16 cellular contexts compared by ENCODE assay signal in the genomic region with DNA sequence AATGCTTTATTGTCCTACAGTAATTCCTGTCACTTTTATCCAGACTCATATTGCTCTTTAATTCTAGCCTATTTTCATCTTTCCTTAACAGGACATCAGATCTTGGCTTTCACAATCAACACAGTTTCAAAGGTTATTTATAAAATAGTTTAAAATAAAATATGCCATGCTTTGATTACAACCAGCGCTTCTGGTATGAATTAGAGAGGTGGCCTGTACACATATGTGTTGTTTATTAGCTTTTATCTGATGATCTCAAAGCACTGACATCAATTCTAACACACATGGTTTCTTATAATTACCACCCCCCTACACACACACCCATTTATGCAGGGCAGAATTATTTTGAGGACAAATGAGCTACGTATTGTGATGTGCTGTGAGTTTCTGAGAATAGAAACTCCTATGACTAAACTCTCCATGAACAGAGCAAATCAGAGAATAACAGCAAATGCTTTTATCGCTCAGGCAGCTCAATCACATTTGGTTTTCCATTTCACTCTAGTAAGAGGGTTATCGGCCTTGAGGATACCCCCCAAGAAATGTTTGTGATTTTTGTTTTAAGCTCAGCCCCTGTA. TPM values are rescaled to one million over a fixed set of nuclear protein-coding genes. Genes with fewer than 3 reads are reported as not detected.
DNase-seq lines count a peak whose midpoint lies in the region; ATAC-seq, FAIRE-seq and TF ChIP-seq lines count a peak whose summit lies in the region.
"Had no signal": no experiment of that assay in that cellular context is flagged by ENCODE, and none has a peak within 500 bp of the region (broad histone marks: within the 10 kb centered on the region; RNA-seq: fewer than 3 reads in every experiment).

No MANE protein-coding gene starts in this region.

- peak overlapping the region; percentile 95 for H3K27ac Mint-ChIP-seq in activated T-helper 1 cell treated with anti-CD3 and anti-CD28 coated beads, Interleukin-12 subunit alpha, Interleukin-12 subunit beta, Interleukin-2, Interleukin-4 antibody, amounts not matched to agents 30 ng/mL and 10 ng/mL and 1 ng/mL, durations not matched to agents 14 hours and 24 hours and 36 hours

- intact Hi-C loops in activated T-helper 1 cell treated with anti-CD3 and anti-CD28 coated beads, Interleukin-12 subunit alpha, Interleukin-12 subunit beta, Interleukin-2, Interleukin-4 antibody, amounts not matched to agents 30 ng/mL and 10 ng/mL and 1 ng/mL, durations not matched to agents 14 hours and 24 hours and 36 hours (cut with micrococcal nuclease) = loop anchor here (1.0 to 5.0 kb wide), 6 partner anchors 8 to 132 kb away; partner anchors contain the start of gene RCSD1
- intact Hi-C loops in thyroid gland (cut with DNase I) = no loop called here

- no peak overlapping the region for H3K27ac ChIP-seq in small intestine (ENCODE audit: low read depth in 1 of 2, low read length in 1 of 2)
- no peak overlapping the region for H3K27ac ChIP-seq in thyroid gland
- H3K27ac ChIP-seq: neutrophil, vagina had no signal

- H3K4me1 ChIP-seq in small intestine (ENCODE audit: control insufficient read depth in 2 of 2, insufficient read depth in 1 of 2, low read depth in 1 of 2, low read length in 1 of 2) (no peaks in the 10 kb centered on the region), thyroid gland (no peaks in the 10 kb centered on the region)
- H3K4me1 ChIP-seq: vagina had no signal

- no peaks in the 10 kb centered on the region for H3K9me3 Mint-ChIP-seq in activated T-cell treated with anti-CD3 and anti-CD28 coated beads, Interleukin-2, amount 50 U/mL, for 4 hours
- no peaks in the 10 kb centered on the region for H3K9me3 Mint-ChIP-seq in activated T-helper 1 cell treated with anti-CD3 and anti-CD28 coated beads, Interleukin-12 subunit alpha, Interleukin-12 subunit beta, Interleukin-2, Interleukin-4 antibody, amounts not matched to agents 30 ng/mL and 10 ng/mL and 1 ng/mL, durations not matched to agents 14 hours and 24 hours and 36 hours

- no peak overlapping the region for H3K4me3 ChIP-seq in small intestine (ENCODE audit: low read depth in 1 of 2, low read length in 2 of 2)
- H3K4me3 ChIP-seq in thyroid gland (replicated peaks in 1 of 3) = no peak overlapping the region
- H3K4me3 ChIP-seq: lung, vagina had no signal

- peaks cover 50% of the 10 kb centered on the region for H3K36me3 Mint-ChIP-seq in activated T-cell treated with anti-CD3 and anti-CD28 coated beads, Interleukin-2, amount 50 U/mL, for 4 hours (ENCODE audit: insufficient read depth)
- peaks cover 63% of the 10 kb centered on the region for H3K36me3 Mint-ChIP-seq in activated T-helper 1 cell treated with anti-CD3 and anti-CD28 coated beads, Interleukin-12 subunit alpha, Interleukin-12 subunit beta, Interleukin-2, Interleukin-4 antibody, amounts not matched to agents 30 ng/mL and 10 ng/mL and 1 ng/mL, durations not matched to agents 14 hours and 24 hours and 36 hours (ENCODE audit: low read depth)

- peaks cover 99% of the 10 kb centered on the region for H3K4me1 Mint-ChIP-seq in activated T-cell treated with anti-CD3 and anti-CD28 coated beads, Interleukin-2, amount 50 U/mL, for 4 hours (ENCODE audit: low read depth)
- peaks cover 99% of the 10 kb centered on the region for H3K4me1 Mint-ChIP-seq in activated T-helper 1 cell treated with anti-CD3 and anti-CD28 coated beads, Interleukin-12 subunit alpha, Interleukin-12 subunit beta, Interleukin-2, Interleukin-4 antibody, amounts not matched to agents 30 ng/mL and 10 ng/mL and 1 ng/mL, durations not matched to agents 14 hours and 24 hours and 36 hours (ENCODE audit: low read depth)

- H3K27me3 Mint-ChIP-seq in activated T-cell treated with anti-CD3 and anti-CD28 coated beads, Interleukin-2, amount 50 U/mL, for 4 hours (ENCODE audit: low read depth) = no peaks in the 10 kb centered on the region
- no peaks in the 10 kb centered on the region for H3K27me3 Mint-ChIP-seq in activated T-helper 1 cell treated with anti-CD3 and anti-CD28 coated beads, Interleukin-12 subunit alpha, Interleukin-12 subunit beta, Interleukin-2, Interleukin-4 antibody, amounts not matched to agents 30 ng/mL and 10 ng/mL and 1 ng/mL, durations not matched to agents 14 hours and 24 hours and 36 hours (ENCODE audit: insufficient read depth)

- no peak for TF ChIP-seq POLR2A in thyroid gland (IDR thresholded peaks at IDR 0.05)

- FAIRE-seq in small intestine (lab: Jason Lieb, UNC) = no peak

- DNase-seq in activated T-cell treated with anti-CD3 and anti-CD28 coated beads, Interleukin-2, amount 50 U/mL, for 4 hours = no peak
- no peak for DNase-seq in activated T-cell treated with anti-CD3 and anti-CD28 coated beads, Interleukin-2, amount 50 U/mL, for 1 hour
- DNase-seq in activated T-helper 1 cell treated with anti-CD3 and anti-CD28 coated beads, Interleukin-12 subunit alpha, Interleukin-12 subunit beta, Interleukin-2, Interleukin-4 antibody, amounts not matched to agents 30 ng/mL and 10 ng/mL and 1 ng/mL, durations not matched to agents 14 hours and 24 hours and 36 hours (ENCODE audit: low spot score) = no peak
- DNase-seq in superior temporal gyrus (ENCODE audit: extremely low spot score) (peak; percentile 29), NOMO-1 (lab: John Stamatoyannopoulos, UW; ENCODE audit: unreplicated experiment in 2 of 2) (no peak), small intestine (no peak), thyroid gland (no peak)
- DNase-seq: activated effector memory CD4-positive, alpha-beta T cell treated with anti-CD3 and anti-CD28 coated beads, Interleukin-2, amount 50 U/mL, for 16 hours; DMS79 treated with DMSO at 0.1 percent for 48 hours; NCI-H510A had no signal

- no peaks in the 10 kb centered on the region for H3K9me3 ChIP-seq in small intestine (ENCODE audit: control insufficient read depth, low read depth)
- H3K9me3 ChIP-seq in thyroid gland = no peaks in the 10 kb centered on the region
- H3K9me3 ChIP-seq: neutrophil, vagina had no signal

- 75 to 83% (median 79%) methylated on average over 4 of the region's 4 CpGs for WGBS in small intestine, 3 donors
- WGBS in thyroid gland, 2 donors = 89 to 92% methylated on average over 4 of the region's 4 CpGs

- no peaks in the 10 kb centered on the region for H3K27me3 ChIP-seq in small intestine (ENCODE audit: control insufficient read depth in 2 of 2, insufficient read depth in 2 of 2, low read length in 2 of 2)
- no peaks in the 10 kb centered on the region for H3K27me3 ChIP-seq in thyroid gland
- H3K27me3 ChIP-seq: vagina had no signal

- no peak for TF ChIP-seq CTCF in thyroid gland (IDR thresholded peaks at IDR 0.05)

- no peaks in the 10 kb centered on the region for H3K36me3 ChIP-seq in small intestine (ENCODE audit: control insufficient read depth in 2 of 2, insufficient read depth in 2 of 2, low read length in 2 of 2)
- no peaks in the 10 kb centered on the region for H3K36me3 ChIP-seq in thyroid gland
- H3K36me3 ChIP-seq: neutrophil, vagina had no signal

- ATAC-seq in activated T-cell treated with anti-CD3 and anti-CD28 coated beads, Interleukin-2, amount 50 U/mL, for 4 hours = peak; percentile 75
- ATAC-seq in HG02870 (IDR thresholded peaks at IDR 0.05; ENCODE audit: unreplicated experiment) = peak; percentile 45

- H3K4me3 Mint-ChIP-seq in activated T-cell treated with anti-CD3 and anti-CD28 coated beads, Interleukin-2, amount 50 U/mL, for 4 hours = peak overlapping the region; percentile 72
- peak overlapping the region; percentile 81 for H3K4me3 Mint-ChIP-seq in activated T-helper 1 cell treated with anti-CD3 and anti-CD28 coated beads, Interleukin-12 subunit alpha, Interleukin-12 subunit beta, Interleukin-2, Interleukin-4 antibody, amounts not matched to agents 30 ng/mL and 10 ng/mL and 1 ng/mL, durations not matched to agents 14 hours and 24 hours and 36 hours

RNA-seq across cellular contexts. Expression of gene CD247, which starts 18.0 kb away (rescaled TPM):
- total RNA-seq in activated T-cell treated with anti-CD3 and anti-CD28 coated beads, Interleukin-2, amount 50 U/mL, for 4 hours = 10 to 100 TPM; 63.7 to 93.5 (median 73.2) TPM
- 237 and 238 TPM in 2 replicates for total RNA-seq in activated T-helper 1 cell treated with anti-CD3 and anti-CD28 coated beads, Interleukin-12 subunit alpha, Interleukin-12 subunit beta, Interleukin-2, Interleukin-4 antibody, amounts not matched to agents 30 ng/mL and 10 ng/mL and 1 ng/mL, durations not matched to agents 14 hours and 24 hours and 36 hours
- 1 to 10 TPM in 2 of 3 donors, under 1 TPM in 1; 0.45 to 3.5 (median 2.8) TPM for polyA plus RNA-seq in small intestine
- total RNA-seq in thyroid gland = 1 to 10 TPM; 1.3 to 3.1 (median 1.4) TPM
- total RNA-seq: chondrocyte had no signal
- polyA plus RNA-seq: AG04450 had no signal

RNA-seq across cellular contexts. Expression of gene CREG1, which starts 53.2 kb away (rescaled TPM):
- total RNA-seq in activated T-cell treated with anti-CD3 and anti-CD28 coated beads, Interleukin-2, amount 50 U/mL, for 4 hours = 10 to 100 TPM; 12.5 to 14.5 (median 14.3) TPM
- total RNA-seq in activated T-helper 1 cell treated with anti-CD3 and anti-CD28 coated beads, Interleukin-12 subunit alpha, Interleukin-12 subunit beta, Interleukin-2, Interleukin-4 antibody, amounts not matched to agents 30 ng/mL and 10 ng/mL and 1 ng/mL, durations not matched to agents 14 hours and 24 hours and 36 hours = 15.3 and 16.8 TPM in 2 replicates
- 10 to 100 TPM; 27.3 to 67.5 (median 51.1) TPM for polyA plus RNA-seq in small intestine
- total RNA-seq in thyroid gland = 100 to 1,000 TPM; 285 to 347 (median 327) TPM

Comparison
In these comparisons a context has a peak if more than half of its experiments do, and no peak if none do; other contexts are left out.
1. RNA of gene CD247, which starts 18.0 kb away (total RNA-seq): 237 to 238 TPM in activated T-helper 1 cell treated with anti-CD3 and anti-CD28 coated beads, Interleukin-12 subunit alpha, Interleukin-12 subunit beta, Interleukin-2, Interleukin-4 antibody, amounts not matched to agents 30 ng/mL and 10 ng/mL and 1 ng/mL, durations not matched to agents 14 hours and 24 hours and 36 hours and 63.7 to 93.5 TPM in activated T-cell treated with anti-CD3 and anti-CD28 coated beads, Interleukin-2, amount 50 U/mL, for 4 hours; 1.3 to 3.1 TPM in thyroid gland; every median in the first group is over 10 times any median in the second.
2. RNA of gene CREG1, which starts 53.2 kb away (total RNA-seq): 285 to 347 TPM in thyroid gland; 15.3 to 16.8 TPM in activated T-helper 1 cell treated with anti-CD3 and anti-CD28 coated beads, Interleukin-12 subunit alpha, Interleukin-12 subunit beta, Interleukin-2, Interleukin-4 antibody, amounts not matched to agents 30 ng/mL and 10 ng/mL and 1 ng/mL, durations not matched to agents 14 hours and 24 hours and 36 hours and 12.5 to 14.5 TPM in activated T-cell treated with anti-CD3 and anti-CD28 coated beads, Interleukin-2, amount 50 U/mL, for 4 hours; every median in the first group is over 10 times any median in the second.